20 cellular contexts compared by ENCODE assay signal in the genomic region with DNA sequence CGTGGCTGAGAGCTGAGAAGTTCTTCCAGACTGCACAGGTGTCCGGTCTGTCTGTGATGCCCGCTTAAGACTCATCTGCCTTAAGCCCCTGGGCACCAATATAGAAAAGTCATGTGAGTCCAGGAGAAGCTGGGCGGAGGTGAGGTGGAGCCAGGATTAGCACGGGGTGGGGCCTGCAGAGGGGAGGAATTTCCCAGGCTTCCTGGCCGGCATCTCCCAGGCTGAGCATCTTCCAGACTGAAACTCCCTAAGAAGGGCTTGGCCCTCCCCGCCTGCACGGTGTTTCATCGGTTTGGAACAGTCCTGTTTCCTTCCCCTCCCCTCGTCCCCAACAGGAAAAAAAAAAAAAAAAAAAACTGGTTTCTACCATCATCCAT.
DNase-seq lines count a peak whose midpoint lies in the region; ATAC-seq and TF ChIP-seq lines count a peak whose summit lies in the region.
"Had no signal": no experiment of that assay in that cellular context is flagged by ENCODE, and none has a peak within 500 bp of the region (broad histone marks: within the 10 kb centered on the region; RNA-seq: fewer than 3 reads in every experiment).

No MANE protein-coding gene starts in this region.

- no peak overlapping the region for H4K8ac ChIP-seq in IMR-90 (ENCODE audit: low read depth in 2 of 2, low read length in 2 of 2)

- no peak overlapping the region for H3K4me3 Mint-ChIP-seq in nephron progenitor cell
- H3K4me3 Mint-ChIP-seq: activated CD8-positive, alpha-beta T cell treated with anti-CD3 and anti-CD28 coated beads for 36 hours; activated naive CD8-positive, alpha-beta T cell treated with anti-CD3 and anti-CD28 coated beads, Interleukin-2, amount 10 ng/mL, durations not matched to agents 7 days and 5 days; CD4-positive, alpha-beta memory T cell; stimulated activated naive B cell treated with anti-CD40 and anti-IgM and Interleukin-4, amounts not matched to agents 10 μg/mL and 1 μg/mL and 100 μg/mL, for 72 hours had no signal

- DNase-seq in DMS 273 (lab: John Stamatoyannopoulos, UW; ENCODE audit: unreplicated experiment), result peak; percentile 86
- no peak for DNase-seq in DMS 273 treated with DMSO at 0.1 percent for 48 hours (lab: John Stamatoyannopoulos, UW)
- no peak for DNase-seq in IMR-90
- DNase-seq in dermis blood vessel endothelial cell, result peak; percentile 3
- DNase-seq in occipital lobe (lab: John Stamatoyannopoulos, UW), result peak; percentile 48
- DNase-seq in NCI-H1048 (lab: John Stamatoyannopoulos, UW), result no peak
- no peak for DNase-seq in NCI-H1105 treated with DMSO at 0.1 percent for 48 hours (lab: John Stamatoyannopoulos, UW)
- DNase-seq in nephron progenitor cell, result no peak
- DNase-seq: activated CD4-positive, CD25-positive, alpha-beta regulatory T cell treated with anti-CD3 and anti-CD28 coated beads, Interleukin-2, amount 50 U/mL, for 72 hours; activated CD8-positive, alpha-beta T cell treated with anti-CD3 and anti-CD28 coated beads for 36 hours; activated gamma-delta T cell; activated naive CD8-positive, alpha-beta T cell treated with anti-CD3 and anti-CD28 coated beads, Interleukin-2, amount 10 ng/mL, durations not matched to agents 7 days and 5 days; CD4-positive, alpha-beta memory T cell; left colon; mesenchymal stem cell; NCI-H1092; NCI-H187 treated with DMSO at 0.1 percent for 48 hours; stimulated activated CD4-positive, alpha-beta T cell treated with anti-CD3 and anti-CD28 coated beads, Interleukin-15, amount 100 ng/mL, for 24 hours; stimulated activated naive B cell treated with anti-CD40 and anti-IgM and Interleukin-4, amounts not matched to agents 10 μg/mL and 1 μg/mL and 100 μg/mL, for 72 hours had no signal

- H3K4me1 Mint-ChIP-seq in nephron progenitor cell, result peaks cover 28% of the 10 kb centered on the region

- no peaks in the 10 kb centered on the region for H3K9me3 ChIP-seq in IMR-90 (ENCODE audit: control insufficient read depth, insufficient read depth, low read length)

- POLR2A ChIA-PET in IMR-90 (lab: Charles Lee; ENCODE audit: unreplicated experiment), result no interaction called here

- H3K4me3 ChIP-seq in IMR-90 (ENCODE audit: insufficient read depth, low read depth, low read length), result no peak overlapping the region

- no peak overlapping the region for H3K18ac ChIP-seq in IMR-90 (ENCODE audit: low read depth, low read length)

- no peak for TF ChIP-seq RAD21 in IMR-90 (IDR thresholded peaks at IDR 0.05; ENCODE audit: low read length)

- no peak for TF ChIP-seq POLR2A in IMR-90 (IDR thresholded peaks at IDR 0.05; ENCODE audit: low read depth, low read length)

- H3K4ac ChIP-seq in IMR-90 (ENCODE audit: low read depth, low read length), result no peak overlapping the region

- dilution Hi-C loops in IMR-90 (cut with HindIII; ENCODE audit: low sequenced_read_pairs, unreplicated experiment), result no loop called here

- 61% methylated on average over 3 of the region's 10 CpGs; no CpG with 5 or more reads in 1 of the 2 experiments for WGBS in IMR-90 (ENCODE audit: extremely low coverage in 2 of 2, insufficient read length in 1 of 2), 2 experiments

- no peak overlapping the region for H3K4me2 ChIP-seq in IMR-90 (ENCODE audit: low read depth, low read length)

- no peak overlapping the region for H3K14ac ChIP-seq in IMR-90 (replicated peaks; ENCODE audit: low read depth, low read length)

- no peaks in the 10 kb centered on the region for H3K27me3 ChIP-seq in IMR-90 (ENCODE audit: control insufficient read depth, insufficient read depth, low read length)

- H3K27ac Mint-ChIP-seq in nephron progenitor cell, result no peak overlapping the region
- H3K27ac Mint-ChIP-seq: activated CD8-positive, alpha-beta T cell treated with anti-CD3 and anti-CD28 coated beads for 36 hours; activated naive CD8-positive, alpha-beta T cell treated with anti-CD3 and anti-CD28 coated beads, Interleukin-2, amount 10 ng/mL, durations not matched to agents 7 days and 5 days; CD4-positive, alpha-beta memory T cell; stimulated activated naive B cell treated with anti-CD40 and anti-IgM and Interleukin-4, amounts not matched to agents 10 μg/mL and 1 μg/mL and 100 μg/mL, for 72 hours had no signal

- ATAC-seq in IMR-90 (ENCODE audit: low read depth), result peak; percentile 62
- ATAC-seq: activated CD8-positive, alpha-beta T cell treated with anti-CD3 and anti-CD28 coated beads for 36 hours; left colon; stimulated activated naive B cell treated with anti-CD40 and anti-IgM and Interleukin-4, amounts not matched to agents 10 μg/mL and 1 μg/mL and 100 μg/mL, for 72 hours had no signal

- peaks cover 5% of the 10 kb centered on the region; the same call in 1 of the 2 replicates for H3K36me3 ChIP-seq in IMR-90 (ENCODE audit: control insufficient read depth, insufficient read depth, low read length)

- H2BK20ac ChIP-seq in IMR-90 (ENCODE audit: low read depth, low read length), result no peak overlapping the region

- CTCF ChIA-PET in IMR-90 (lab: Yijun Ruan, JAX), result interaction anchor here (0.6 kb wide), 1 partner anchor 13 kb away, joined by 3 read pairs; no protein-coding TSS in a partner anchor

- peaks cover 4% of the 10 kb centered on the region for H3K27me3 Mint-ChIP-seq in nephron progenitor cell (ENCODE audit: low read depth, poor library complexity)
- H3K27me3 Mint-ChIP-seq: activated CD8-positive, alpha-beta T cell treated with anti-CD3 and anti-CD28 coated beads for 36 hours had no signal

- H3K4me1 ChIP-seq in IMR-90 (ENCODE audit: control insufficient read depth, insufficient read depth, low read length), result no peaks in the 10 kb centered on the region; the same call in 1 of the 2 replicates

- H3K9me1 ChIP-seq in IMR-90 (ENCODE audit: insufficient read depth, low read length), result peaks cover 4% of the 10 kb centered on the region

- H2AK5ac ChIP-seq in IMR-90 (ENCODE audit: low read depth, low read length), result no peak overlapping the region

- H4K20me1 ChIP-seq in IMR-90 (ENCODE audit: insufficient read depth, low read length), result 0 out of 2 replicates have a peak, but pooled peaks cover 3% of the 10 kb centered on the region

- H2BK15ac ChIP-seq in IMR-90 (ENCODE audit: low read depth, low read length), result no peak overlapping the region

- in situ Hi-C loops in IMR-90 (cut with MboI; ENCODE audit: low sequenced_read_pairs), result no loop called here

- no peak overlapping the region for H2BK5ac ChIP-seq in IMR-90 (ENCODE audit: low read depth, low read length, poor library complexity, severe bottlenecking)

- H4K5ac ChIP-seq in IMR-90 (ENCODE audit: low read depth, low read length), result no peak overlapping the region

- no TSS peak for BruUV-seq in IMR-90 (replicated peaks; lab: Mats Ljungman, UMichigan)

- H3K9me3 Mint-ChIP-seq in nephron progenitor cell, result peaks cover 4% of the 10 kb centered on the region
- H3K9me3 Mint-ChIP-seq: activated CD8-positive, alpha-beta T cell treated with anti-CD3 and anti-CD28 coated beads for 36 hours; activated naive CD8-positive, alpha-beta T cell treated with anti-CD3 and anti-CD28 coated beads, Interleukin-2, amount 10 ng/mL, durations not matched to agents 7 days and 5 days; CD4-positive, alpha-beta memory T cell; stimulated activated naive B cell treated with anti-CD40 and anti-IgM and Interleukin-4, amounts not matched to agents 10 μg/mL and 1 μg/mL and 100 μg/mL, for 72 hours had no signal

- H3K36me3 Mint-ChIP-seq in nephron progenitor cell (ENCODE audit: low read depth), result no peaks in the 10 kb centered on the region
- H3K36me3 Mint-ChIP-seq: activated naive CD8-positive, alpha-beta T cell treated with anti-CD3 and anti-CD28 coated beads, Interleukin-2, amount 10 ng/mL, durations not matched to agents 7 days and 5 days; CD4-positive, alpha-beta memory T cell; stimulated activated naive B cell treated with anti-CD40 and anti-IgM and Interleukin-4, amounts not matched to agents 10 μg/mL and 1 μg/mL and 100 μg/mL, for 72 hours had no signal

- intact Hi-C loops in IMR-90 (cut with micrococcal nuclease), result no loop called here

- H3K27ac ChIP-seq in IMR-90 (ENCODE audit: insufficient read depth, low read length), result no peak overlapping the region
- H3K27ac ChIP-seq: 22Rv1 had no signal

- no peak overlapping the region for H2AFZ ChIP-seq in IMR-90 (replicated peaks; ENCODE audit: low read length, poor library complexity)

- no peak overlapping the region for H3K23ac ChIP-seq in IMR-90 (ENCODE audit: low read depth, low read length)

- H3K9ac ChIP-seq in IMR-90 (ENCODE audit: low read depth, low read length), result no peak overlapping the region

- no peaks in the 10 kb centered on the region for H3K79me1 ChIP-seq in IMR-90 (ENCODE audit: low read depth in 1 of 2, low read length in 2 of 2)

- no peak overlapping the region for H4K91ac ChIP-seq in IMR-90 (ENCODE audit: insufficient read depth, low read depth, low read length)

- TF ChIP-seq CTCF in IMR-90 (conservative IDR thresholded peaks at IDR 0.05; ENCODE audit: low read depth, low read length), result no peak
- no peak for TF ChIP-seq CTCF in nephron progenitor cell (IDR thresholded peaks at IDR 0.05)

- H3K56ac ChIP-seq in IMR-90 (ENCODE audit: extremely low read depth, insufficient read depth, low read length), result no peak overlapping the region

- no peak overlapping the region for H2AK9ac ChIP-seq in IMR-90 (replicated peaks; ENCODE audit: low read depth, low read length, poor library complexity)

- H2BK120ac ChIP-seq in IMR-90 (ENCODE audit: low read depth, low read length), result no peak overlapping the region

TF ChIP-seq in IMR-90, 13 proteins besides CTCF, POLR2A, EP300 and RAD21:
- no peak for TF ChIP-seq BHLHE40 (IDR thresholded peaks at IDR 0.05; ENCODE audit: low read depth, low read length)
- no peak for TF ChIP-seq MAFK (IDR thresholded peaks at IDR 0.05; ENCODE audit: low read depth, low read length)
- TF ChIP-seq CHD1 (IDR thresholded peaks at IDR 0.05; ENCODE audit: low read depth, low read length), result no peak
- no peak for TF ChIP-seq SMC3 (IDR thresholded peaks at IDR 0.05; ENCODE audit: low read depth, low read length)
- no peak for TF ChIP-seq RCOR1 (IDR thresholded peaks at IDR 0.05; ENCODE audit: insufficient replicate concordance, low read length)

Comparison
In these comparisons a context has a peak if more than half of its experiments do, and no peak if none do; other contexts are left out.
1. DNase-seq: peak in DMS 273 (single experiment), dermis blood vessel endothelial cell (single experiment) and occipital lobe (single experiment); none in DMS 273 treated with DMSO at 0.1 percent for 48 hours (single experiment), IMR-90 (single experiment), NCI-H1048 (single experiment), NCI-H1105 treated with DMSO at 0.1 percent for 48 hours (single experiment) and nephron progenitor cell (single experiment).